11 cellular contexts compared by ENCODE assay signal in genomic region chr2:233418052-233418760, GRCh38.
A peak's percentile ranks its signal among the peaks of the same experiment; 100 is the strongest.
DNase-seq lines count a peak whose midpoint lies in the region; ATAC-seq lines count a peak whose summit lies in the region.
"Had no signal": no experiment of that assay in that cellular context is flagged by ENCODE, and none has a peak within 500 bp of the region (broad histone marks: within the 10 kb centered on the region; RNA-seq: fewer than 3 reads in every experiment).

No MANE protein-coding gene starts in this region.

- H3K27ac ChIP-seq in right cardiac atrium (ENCODE audit: low read length): peak overlapping the region; percentile 76
- H3K27ac ChIP-seq: C4-2B had no signal

- DNase-seq in right cardiac atrium (no peak), left ventricle myocardium superior (no peak), mucosa of gallbladder (ENCODE audit: low spot score) (peak; percentile 51), ureter (ENCODE audit: low spot score) (peak; percentile 29), NCI-H526 treated with DMSO at 0.1 percent for 48 hours (lab: John Stamatoyannopoulos, UW) (no peak), HuH-7.5 (ENCODE audit: low spot score) (no peak)
- no peak for DNase-seq in activated T-helper 1 cell treated with anti-CD3 and anti-CD28 coated beads, Interleukin-12 subunit alpha, Interleukin-12 subunit beta, Interleukin-2, Interleukin-4 antibody, amounts not matched to agents 30 ng/mL and 10 ng/mL and 1 ng/mL, durations not matched to agents 14 hours and 24 hours and 36 hours (ENCODE audit: low spot score)
- no peak for DNase-seq in stimulated activated CD4-positive, alpha-beta T cell treated with anti-CD3 and anti-CD28 coated beads, Interleukin-12 subunit alpha, Interleukin-12 subunit beta, amount 100 ng/mL, for 4 hours
- DNase-seq: NCI-H187, retina had no signal

- H3K4me3 Mint-ChIP-seq in activated T-helper 1 cell treated with anti-CD3 and anti-CD28 coated beads, Interleukin-12 subunit alpha, Interleukin-12 subunit beta, Interleukin-2, Interleukin-4 antibody, amounts not matched to agents 30 ng/mL and 10 ng/mL and 1 ng/mL, durations not matched to agents 14 hours and 24 hours and 36 hours: peak overlapping the region; percentile 68

- no peak overlapping the region for H3K27ac Mint-ChIP-seq in activated T-helper 1 cell treated with anti-CD3 and anti-CD28 coated beads, Interleukin-12 subunit alpha, Interleukin-12 subunit beta, Interleukin-2, Interleukin-4 antibody, amounts not matched to agents 30 ng/mL and 10 ng/mL and 1 ng/mL, durations not matched to agents 14 hours and 24 hours and 36 hours

- no peaks in the 10 kb centered on the region for H3K27me3 Mint-ChIP-seq in activated T-helper 1 cell treated with anti-CD3 and anti-CD28 coated beads, Interleukin-12 subunit alpha, Interleukin-12 subunit beta, Interleukin-2, Interleukin-4 antibody, amounts not matched to agents 30 ng/mL and 10 ng/mL and 1 ng/mL, durations not matched to agents 14 hours and 24 hours and 36 hours (ENCODE audit: insufficient read depth)

- intact Hi-C loops in right cardiac atrium (cut with DNase I): no loop called here
- intact Hi-C loops in left ventricle myocardium superior (cut with micrococcal nuclease): no loop called here
- intact Hi-C loops in activated T-helper 1 cell treated with anti-CD3 and anti-CD28 coated beads, Interleukin-12 subunit alpha, Interleukin-12 subunit beta, Interleukin-2, Interleukin-4 antibody, amounts not matched to agents 30 ng/mL and 10 ng/mL and 1 ng/mL, durations not matched to agents 14 hours and 24 hours and 36 hours (cut with micrococcal nuclease): no loop called here

- H3K27me3 ChIP-seq in right cardiac atrium (ENCODE audit: control insufficient read depth, insufficient read depth): no peaks in the 10 kb centered on the region

- peaks cover 19% of the 10 kb centered on the region for H3K4me1 ChIP-seq in right cardiac atrium (ENCODE audit: control insufficient read depth, insufficient read depth, low read length)

- H3K36me3 Mint-ChIP-seq in activated T-helper 1 cell treated with anti-CD3 and anti-CD28 coated beads, Interleukin-12 subunit alpha, Interleukin-12 subunit beta, Interleukin-2, Interleukin-4 antibody, amounts not matched to agents 30 ng/mL and 10 ng/mL and 1 ng/mL, durations not matched to agents 14 hours and 24 hours and 36 hours (ENCODE audit: low read depth): peaks cover 27% of the 10 kb centered on the region

- H3K9me3 Mint-ChIP-seq in activated T-helper 1 cell treated with anti-CD3 and anti-CD28 coated beads, Interleukin-12 subunit alpha, Interleukin-12 subunit beta, Interleukin-2, Interleukin-4 antibody, amounts not matched to agents 30 ng/mL and 10 ng/mL and 1 ng/mL, durations not matched to agents 14 hours and 24 hours and 36 hours: peaks cover 3% of the 10 kb centered on the region

- 71% methylated on average over 3 of the region's 3 CpGs for WGBS in right cardiac atrium

- no peak for ATAC-seq in right cardiac atrium
- ATAC-seq in left ventricle myocardium superior: no peak

- H3K4me1 Mint-ChIP-seq in activated T-helper 1 cell treated with anti-CD3 and anti-CD28 coated beads, Interleukin-12 subunit alpha, Interleukin-12 subunit beta, Interleukin-2, Interleukin-4 antibody, amounts not matched to agents 30 ng/mL and 10 ng/mL and 1 ng/mL, durations not matched to agents 14 hours and 24 hours and 36 hours (ENCODE audit: low read depth): peaks cover 91% of the 10 kb centered on the region

- H3K9me3 ChIP-seq in right cardiac atrium (ENCODE audit: control insufficient read depth, low read length): no peaks in the 10 kb centered on the region

- no peak overlapping the region for H3K4me3 ChIP-seq in right cardiac atrium (ENCODE audit: low read length)

Comparison
In these comparisons a context has a peak if more than half of its experiments do, and no peak if none do; other contexts are left out.
1. DNase-seq: peak in mucosa of gallbladder (single experiment) and ureter (single experiment); none in right cardiac atrium (0 of 3), left ventricle myocardium superior (single experiment), activated T-helper 1 cell treated with anti-CD3 and anti-CD28 coated beads, Interleukin-12 subunit alpha, Interleukin-12 subunit beta, Interleukin-2, Interleukin-4 antibody, amounts not matched to agents 30 ng/mL and 10 ng/mL and 1 ng/mL, durations not matched to agents 14 hours and 24 hours and 36 hours (single experiment), NCI-H526 treated with DMSO at 0.1 percent for 48 hours (single experiment), stimulated activated CD4-positive, alpha-beta T cell treated with anti-CD3 and anti-CD28 coated beads, Interleukin-12 subunit alpha, Interleukin-12 subunit beta, amount 100 ng/mL, for 4 hours (single experiment) and HuH-7.5 (single experiment).